Comparison of ENCODE assay signal across 1 cellular context in genomic region chr11:73344191-73344607, GRCh38.
TF ChIP-seq lines count a peak whose summit lies in the region.

No MANE protein-coding gene starts in this region.

TF ChIP-seq in HepG2, 621 proteins besides CTCF, POLR2A, EP300 and RAD21:
- TF ChIP-seq ZNF441 (CRISPR knock-in tag; IDR thresholded peaks at IDR 0.05; ENCODE audit: borderline replicate concordance) = no peak
- no peak for TF ChIP-seq ZNF292 (CRISPR knock-in tag; IDR thresholded peaks at IDR 0.05; ENCODE audit: borderline replicate concordance, low read depth)
- TF ChIP-seq RBM39 (IDR thresholded peaks at IDR 0.05; ENCODE audit: low read depth, low read length, poor library complexity, severe bottlenecking) = no peak
- no peak for TF ChIP-seq MIER2 (CRISPR knock-in tag; IDR thresholded peaks at IDR 0.05)
